1 cellular context compared by ENCODE assay signal in genomic region chr3:194928183-194928736, GRCh38.
TF ChIP-seq lines count a peak whose summit lies in the region.

No MANE protein-coding gene starts in this region.

TF ChIP-seq in HCT116, 20 proteins besides CTCF, POLR2A, EP300 and RAD21:
- no peak for TF ChIP-seq ZNF274 (IDR thresholded peaks at IDR 0.05; ENCODE audit: low read depth, low read length)
